In genomic region chr16:56889206-56889605, GRCh38 we compare ENCODE assay signal across 1 cellular context.
TF ChIP-seq lines count a peak whose summit lies in the region.

No MANE protein-coding gene starts in this region.

TF ChIP-seq in GM12878, 131 proteins besides CTCF, POLR2A, EP300 and RAD21:
- no peak for TF ChIP-seq MTA2 (IDR thresholded peaks at IDR 0.05; ENCODE audit: low read depth)
- no peak for TF ChIP-seq FOXM1 (IDR thresholded peaks at IDR 0.05; ENCODE audit: low read depth, low read length)
- TF ChIP-seq, protein P1, sequence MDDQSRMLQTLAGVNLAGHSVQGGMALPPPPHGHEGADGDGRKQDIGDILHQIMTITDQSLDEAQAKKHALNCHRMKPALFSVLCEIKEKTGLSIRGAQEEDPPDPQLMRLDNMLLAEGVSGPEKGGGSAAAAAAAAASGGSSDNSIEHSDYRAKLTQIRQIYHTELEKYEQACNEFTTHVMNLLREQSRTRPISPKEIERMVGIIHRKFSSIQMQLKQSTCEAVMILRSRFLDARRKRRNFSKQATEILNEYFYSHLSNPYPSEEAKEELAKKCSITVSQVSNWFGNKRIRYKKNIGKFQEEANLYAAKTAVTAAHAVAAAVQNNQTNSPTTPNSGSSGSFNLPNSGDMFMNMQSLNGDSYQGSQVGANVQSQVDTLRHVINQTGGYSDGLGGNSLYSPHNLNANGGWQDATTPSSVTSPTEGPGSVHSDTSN (IDR thresholded peaks at IDR 0.05; ENCODE audit: insufficient replicate concordance, low read depth, low read length), result peak; percentile 77
- TF ChIP-seq PKNOX1 (IDR thresholded peaks at IDR 0.05), result peak; percentile 86
- TF ChIP-seq RELA (IDR thresholded peaks at IDR 0.05; ENCODE audit: borderline replicate concordance, partially characterized antibody), result no peak
- no peak for TF ChIP-seq STAT3 (IDR thresholded peaks at IDR 0.05; ENCODE audit: low read depth, low read length)
- no peak for TF ChIP-seq MYB (IDR thresholded peaks at IDR 0.05; ENCODE audit: borderline replicate concordance, low read depth, low read length)
- no peak for TF ChIP-seq TCF7 (IDR thresholded peaks at IDR 0.05; ENCODE audit: borderline replicate concordance)
- no peak for TF ChIP-seq SUPT20H (IDR thresholded peaks at IDR 0.05; ENCODE audit: borderline replicate concordance, control insufficient read depth, low read depth, low read length)
- TF ChIP-seq SMC3 (IDR thresholded peaks at IDR 0.05; ENCODE audit: borderline replicate concordance, low read length), result no peak
- TF ChIP-seq SPI1 (IDR thresholded peaks at IDR 0.05; ENCODE audit: borderline replicate concordance, insufficient read depth, low read depth, low read length), result no peak
